In the genomic region with DNA sequence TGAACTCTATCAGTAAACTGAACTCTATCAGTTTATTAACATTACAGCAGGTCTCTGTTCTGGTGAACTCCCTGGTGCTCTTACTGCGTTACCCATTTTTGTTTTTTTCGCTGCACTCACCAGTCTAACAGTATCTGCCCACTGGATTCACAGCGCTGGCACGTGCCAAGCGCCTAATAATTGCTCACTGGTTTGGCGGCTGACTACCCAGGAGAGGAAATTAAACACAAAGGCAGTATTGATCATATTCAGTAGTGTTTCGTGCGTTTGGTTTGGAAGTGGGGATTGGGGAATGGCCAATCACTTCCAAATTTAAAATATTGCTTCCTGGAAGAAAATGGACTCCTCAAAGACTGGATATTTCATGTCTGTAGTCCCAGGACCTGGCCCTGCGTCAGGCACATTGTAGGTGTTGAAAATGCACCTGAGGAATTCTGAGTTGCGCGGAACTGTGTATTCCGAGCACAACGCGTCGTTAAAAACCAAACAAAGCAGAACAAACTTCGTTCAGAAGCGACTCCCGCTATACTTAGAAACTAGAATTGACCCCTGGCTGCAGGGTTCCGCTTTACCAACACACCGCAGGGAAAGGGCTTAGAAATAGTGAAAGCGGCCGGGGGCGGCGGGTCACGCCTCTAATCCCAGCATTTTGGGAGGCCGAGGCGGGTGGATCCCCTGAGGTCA, we compare ENCODE assay signal across 7 cellular contexts. TPM values are rescaled to one million over a fixed set of nuclear protein-coding genes. Genes with fewer than 3 reads are reported as not detected.
A peak's percentile ranks its signal among the peaks of the same experiment; 100 is the strongest.
DNase-seq lines count a peak whose midpoint lies in the region; TF ChIP-seq lines count a peak whose summit lies in the region.

No MANE protein-coding gene starts in this region.

- H3K27ac Mint-ChIP-seq in H9, result peak overlapping the region; percentile 68 to 99 (median 97)
- peak overlapping the region; percentile 99 for H3K27ac Mint-ChIP-seq in stimulated activated naive CD8-positive, alpha-beta T cell treated with anti-CD3 and anti-CD28 coated beads, Interleukin-15, Interleukin-2, amounts not matched to agents 100 ng/mL and 50 ng/mL, for 24 hours

- peak overlapping the region; percentile 96 for H3K9ac ChIP-seq in H9 (ENCODE audit: extremely low read depth, insufficient read length, low read length)
- peak overlapping the region; percentile 90 for H3K9ac ChIP-seq in MM.1S (ENCODE audit: low read length)

- H3K4ac ChIP-seq in H9 (ENCODE audit: low read depth, low read length), result no peak overlapping the region; the same call in 1 of the 2 replicates

- no peak overlapping the region for H4K91ac ChIP-seq in H9 (ENCODE audit: insufficient read length, low read depth, low read length)

- H2AK5ac ChIP-seq in H9 (ENCODE audit: insufficient read length, low read length), result no peak overlapping the region

- H2BK12ac ChIP-seq in H9 (ENCODE audit: insufficient read length, low read depth, low read length), result no peak overlapping the region

- peak overlapping the region; percentile 48 for H2BK5ac ChIP-seq in H9 (ENCODE audit: insufficient read length, low read length)

- H3K4me3 ChIP-seq in GM12865 (ENCODE audit: low read depth, low read length) (peak overlapping the region; percentile 99), MM.1S (ENCODE audit: low read length) (peak overlapping the region; percentile 94), WI38 (ENCODE audit: low read depth, low read length) (peak overlapping the region; percentile 78)

- H3F3A ChIP-seq in MM.1S (ENCODE audit: insufficient read depth, low read length), result peaks cover 51% of the 10 kb centered on the region

- peaks cover 0 to 3% of the 10 kb centered on the region in 2 experiments; a peak in 2 of 5 replicates for H3K9me3 Mint-ChIP-seq in H9
- no peaks in the 10 kb centered on the region for H3K9me3 Mint-ChIP-seq in stimulated activated naive CD8-positive, alpha-beta T cell treated with anti-CD3 and anti-CD28 coated beads, Interleukin-15, Interleukin-2, amounts not matched to agents 100 ng/mL and 50 ng/mL, for 24 hours

- peaks cover 9% of the 10 kb centered on the region for H3K23me2 ChIP-seq in H9 (ENCODE audit: insufficient read length, low read depth, low read length, poor library complexity, severe bottlenecking)

- H3K27me3 ChIP-seq in H9 (ENCODE audit: insufficient read depth, low read length), result no peaks in the 10 kb centered on the region
- H3K27me3 ChIP-seq in MM.1S (replicated peaks; ENCODE audit: insufficient read depth, low read length), result no peaks in the 10 kb centered on the region

- H4K5ac ChIP-seq in H9 (ENCODE audit: insufficient read length, low read depth, low read length), result peak overlapping the region; percentile 88

- H3K18ac ChIP-seq in H9 (ENCODE audit: insufficient read length, low read depth, low read length), result peak overlapping the region; percentile 87

- peaks cover 21% of the 10 kb centered on the region for H3K36me3 ChIP-seq in MM.1S (replicated peaks; ENCODE audit: insufficient read depth, low read length)

- H3K14ac ChIP-seq in H9 (ENCODE audit: insufficient read depth, low read length), result peak overlapping the region; percentile 91; the same call in 1 of the 2 replicates

- TF ChIP-seq CTCF in GM12865 (IDR thresholded peaks at IDR 0.05; ENCODE audit: insufficient read depth, low read depth, low read length, missing control alignments) (no peak), H9 (conservative IDR thresholded peaks at IDR 0.05) (no peak), MM.1S (IDR thresholded peaks at IDR 0.05; ENCODE audit: low read length) (no peak), WI38 (IDR thresholded peaks at IDR 0.05; ENCODE audit: low read depth, low read length) (no peak)

- H4K20me1 ChIP-seq in H9 (ENCODE audit: control insufficient read depth, insufficient read depth, insufficient read length) (peaks cover 2% of the 10 kb centered on the region), MM.1S (ENCODE audit: insufficient read depth, low read length) (peaks cover 30% of the 10 kb centered on the region)

- no peaks in the 10 kb centered on the region for H3K9me2 ChIP-seq in MM.1S (replicated peaks; ENCODE audit: insufficient read depth, low read length)

- H3K36me3 Mint-ChIP-seq in H9 (ENCODE audit: insufficient read depth in 1 of 3, low read depth in 3 of 3), result peaks cover 35 to 41% (median 40%) of the 10 kb centered on the region in 3 experiments
- H3K36me3 Mint-ChIP-seq in stimulated activated naive CD8-positive, alpha-beta T cell treated with anti-CD3 and anti-CD28 coated beads, Interleukin-15, Interleukin-2, amounts not matched to agents 100 ng/mL and 50 ng/mL, for 24 hours (ENCODE audit: low read depth), result peaks cover 42% of the 10 kb centered on the region

- no peak overlapping the region for H3K56ac ChIP-seq in H9 (ENCODE audit: insufficient read length, low read depth, low read length)

- H3T11ph ChIP-seq in H9 (ENCODE audit: low read length), result no peak overlapping the region

- H3K4me1 ChIP-seq in H9 (ENCODE audit: insufficient read depth, low read length), result no peaks in the 10 kb centered on the region
- peaks cover 9% of the 10 kb centered on the region for H3K4me1 ChIP-seq in MM.1S (ENCODE audit: low read length)

- H3K4me1 Mint-ChIP-seq in H9, result peaks cover 28 to 32% of the 10 kb centered on the region in 2 experiments
- peaks cover 52% of the 10 kb centered on the region for H3K4me1 Mint-ChIP-seq in stimulated activated naive CD8-positive, alpha-beta T cell treated with anti-CD3 and anti-CD28 coated beads, Interleukin-15, Interleukin-2, amounts not matched to agents 100 ng/mL and 50 ng/mL, for 24 hours (ENCODE audit: low read depth)

- H3K4me2 ChIP-seq in H9 (ENCODE audit: insufficient read depth, insufficient read length, low read length), result peak overlapping the region; percentile 97
- H3K4me2 ChIP-seq in MM.1S (ENCODE audit: low read depth, low read length), result peak overlapping the region; percentile 82

- H2BK15ac ChIP-seq in H9 (ENCODE audit: low read depth, low read length), result no peak overlapping the region

- H3K79me1 ChIP-seq in H9 (ENCODE audit: insufficient read depth, low read depth, low read length, poor library complexity, severe bottlenecking), result no peaks in the 10 kb centered on the region

- peaks cover 14% of the 10 kb centered on the region for H3K79me2 ChIP-seq in H9 (ENCODE audit: insufficient read depth, low read length)
- H3K79me2 ChIP-seq in MM.1S (ENCODE audit: low read length), result peaks cover 30% of the 10 kb centered on the region

- peak overlapping the region; percentile 82 for H2BK120ac ChIP-seq in H9 (ENCODE audit: low read depth, low read length, poor library complexity, severe bottlenecking)

- H3K27me3 Mint-ChIP-seq in H9 (ENCODE audit: low read depth), result peaks cover 7% of the 10 kb centered on the region
- H3K27me3 Mint-ChIP-seq in stimulated activated naive CD8-positive, alpha-beta T cell treated with anti-CD3 and anti-CD28 coated beads, Interleukin-15, Interleukin-2, amounts not matched to agents 100 ng/mL and 50 ng/mL, for 24 hours, result no peaks in the 10 kb centered on the region

- peak; percentile 74 for DNase-seq in GM12865 (ENCODE audit: low read depth)
- peak; percentile 46 for DNase-seq in H9
- DNase-seq in MM.1S, result peak; percentile 61
- peak; percentile 45 to 54 for DNase-seq in dermis microvascular lymphatic vessel endothelial cell (ENCODE audit: low read depth in 2 of 2)
- peak; percentile 67 to 75 for DNase-seq in lung microvascular endothelial cell (ENCODE audit: low read depth in 2 of 2)

- H3K27ac ChIP-seq in H9 (ENCODE audit: insufficient read length, low read depth, low read length) (peak overlapping the region; percentile 88), MM.1S (ENCODE audit: low read length) (peak overlapping the region; percentile 81)

- H3K9me3 ChIP-seq in H9 (ENCODE audit: control insufficient read depth, low read depth, low read length) (no peaks in the 10 kb centered on the region), MM.1S (replicated peaks; ENCODE audit: insufficient read depth, low read length) (no peaks in the 10 kb centered on the region)

- peak overlapping the region; percentile 98 to 99 for H3K4me3 Mint-ChIP-seq in H9
- H3K4me3 Mint-ChIP-seq in stimulated activated naive CD8-positive, alpha-beta T cell treated with anti-CD3 and anti-CD28 coated beads, Interleukin-15, Interleukin-2, amounts not matched to agents 100 ng/mL and 50 ng/mL, for 24 hours, result peak overlapping the region; percentile 99

- no CpG with 5 or more reads among the region's 27 CpGs for WGBS in H9 (ENCODE audit: extremely low coverage, insufficient read length, low lambda C conversion rate)

- H2AFZ ChIP-seq in H9 (ENCODE audit: low read length), result no peak overlapping the region
- peak overlapping the region; percentile 98 for H2AFZ ChIP-seq in MM.1S (ENCODE audit: low read length)

- H3K23ac ChIP-seq in H9 (ENCODE audit: insufficient read length, low read depth, low read length), result peak overlapping the region; percentile 9

- H4K8ac ChIP-seq in H9 (replicated peaks; ENCODE audit: insufficient read length, low read depth, low read length), result no peak overlapping the region

- no peak overlapping the region for H2BK20ac ChIP-seq in H9 (ENCODE audit: low read depth, low read length, poor library complexity, severe bottlenecking)

RNA-seq across cellular contexts. Expression of gene RPS12, which starts 1.1 kb away (rescaled TPM):
- total RNA-seq in H9 (2021), result 1,381 and 1,382 TPM in 2 replicates
- total RNA-seq in dermis microvascular lymphatic vessel endothelial cell, result 1,444 and 1,816 TPM in 2 replicates
- total RNA-seq in lung microvascular endothelial cell, result 1,609 and 1,971 TPM in 2 replicates

RNA-seq across cellular contexts. Expression of gene SLC18B1, which starts 14.9 kb away (rescaled TPM):
- 18.1 and 19.8 TPM in 2 replicates for total RNA-seq in H9 (2021)
- 8.3 and 12.4 TPM in 2 replicates for total RNA-seq in dermis microvascular lymphatic vessel endothelial cell
- 5.4 and 7.8 TPM in 2 replicates for total RNA-seq in lung microvascular endothelial cell

RNA-seq across cellular contexts. Expression of gene VNN2, which starts 55.6 kb away (rescaled TPM):
- total RNA-seq in H9 (2021) (not detected in 2 replicates), dermis microvascular lymphatic vessel endothelial cell (not detected in 2 replicates), lung microvascular endothelial cell (not detected in 2 replicates)

Comparison
In these comparisons a context has a peak if more than half of its experiments do, and no peak if none do; other contexts are left out.
1. Peak in every context shown above with its lines: DNase-seq, H3K4me3 ChIP-seq and H3K27ac ChIP-seq.